ENCODE assay signal across 27 cellular contexts in the genomic region with DNA sequence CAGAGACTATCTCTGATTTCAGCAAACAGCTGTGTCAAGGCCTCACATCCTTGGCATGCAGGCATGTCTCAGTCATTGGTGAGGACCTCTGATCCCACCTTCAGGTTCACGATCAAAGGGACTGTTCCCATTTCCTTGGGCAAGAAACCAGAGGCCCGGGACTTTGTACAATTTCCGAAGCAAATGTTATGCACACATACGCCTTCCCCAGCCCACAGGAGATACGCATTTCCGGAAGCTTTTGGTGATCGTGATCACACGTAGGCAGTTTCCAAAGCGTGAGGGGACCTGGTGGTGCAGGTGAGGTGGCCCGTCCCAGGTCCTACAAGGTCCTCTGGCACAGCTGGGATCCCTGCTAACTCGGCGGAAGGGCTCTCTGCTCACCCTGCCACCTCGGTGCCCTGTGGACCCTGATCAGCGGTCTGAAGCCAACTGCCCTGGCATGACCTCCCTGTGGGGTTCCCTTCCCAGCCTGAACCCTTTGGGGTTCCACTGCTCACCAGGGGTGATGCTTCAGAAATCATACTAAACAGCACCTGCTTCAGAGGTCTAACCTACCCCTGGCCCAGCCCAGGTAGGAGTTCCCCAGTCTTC.
"Had no signal": no experiment of that assay in that cellular context is flagged by ENCODE, and none has a peak within 500 bp of the region (broad histone marks: within the 10 kb centered on the region; RNA-seq: fewer than 3 reads in every experiment).

No MANE protein-coding gene starts in this region.

- H3K9me3 ChIP-seq: ascending aorta, body of pancreas, MG63, Peyer's patch had no signal

- H3K4me3 ChIP-seq: ascending aorta, body of pancreas, MG63, Peyer's patch, SK-N-MC had no signal

- H3K36me3 ChIP-seq: ascending aorta, MG63, Peyer's patch had no signal

- H3K9me3 Mint-ChIP-seq: activated CD8-positive, alpha-beta T cell treated with anti-CD3 and anti-CD28 coated beads for 36 hours; activated naive CD4-positive, alpha-beta T cell treated with anti-CD3 and anti-CD28 coated beads, Interleukin-2, amount 50 U/mL, for 72 hours; activated naive CD8-positive, alpha-beta T cell treated with anti-CD3 and anti-CD28 coated beads, Interleukin-2, amount 50 U/mL, for 24 hours; activated T-helper 1 cell treated with anti-CD3 and anti-CD28 coated beads, Interleukin-12 subunit alpha, Interleukin-12 subunit beta, Interleukin-2, Interleukin-4 antibody, amounts not matched to agents 30 ng/mL and 10 ng/mL and 1 ng/mL, durations not matched to agents 14 hours and 24 hours and 36 hours; T-cell had no signal

- FAIRE-seq: bronchial epithelial cell, TTC549 had no signal

- H3K4me1 ChIP-seq: ascending aorta had no signal

- H3K27ac ChIP-seq: ascending aorta, body of pancreas, Peyer's patch, SK-N-MC, VCaP had no signal

- H3K4me3 Mint-ChIP-seq: activated CD8-positive, alpha-beta T cell treated with anti-CD3 and anti-CD28 coated beads for 36 hours; activated naive CD8-positive, alpha-beta T cell treated with anti-CD3 and anti-CD28 coated beads, Interleukin-2, amount 50 U/mL, for 24 hours; activated T-helper 1 cell treated with anti-CD3 and anti-CD28 coated beads, Interleukin-12 subunit alpha, Interleukin-12 subunit beta, Interleukin-2, Interleukin-4 antibody, amounts not matched to agents 30 ng/mL and 10 ng/mL and 1 ng/mL, durations not matched to agents 14 hours and 24 hours and 36 hours; T-cell had no signal

- DNase-seq: activated CD4-positive, alpha-beta T cell treated with anti-CD3 and anti-CD28 coated beads, Interleukin-2, amount 50 U/mL, for 1 hour; activated CD4-positive, CD25-positive, alpha-beta regulatory T cell; activated CD8-positive, alpha-beta memory T cell treated with anti-CD3 and anti-CD28 coated beads, Interleukin-2, amount 50 U/mL, for 4 hours; activated CD8-positive, alpha-beta T cell treated with anti-CD3 and anti-CD28 coated beads for 36 hours; activated effector memory CD4-positive, alpha-beta T cell treated with Interleukin-2 at 50 U/mL for 16 hours; activated naive CD4-positive, alpha-beta T cell; activated naive CD8-positive, alpha-beta T cell treated with anti-CD3 and anti-CD28 coated beads, Interleukin-2, amount 50 U/mL, for 24 hours; amniotic stem cell; body of pancreas; central memory CD4-positive, alpha-beta T cell; MG63; NCI-H1105; NCI-H1694 treated with DMSO at 0.1 percent for 48 hours; NCI-H2029 treated with DMSO at 0.1 percent for 48 hours; NCI-H510A treated with DMSO at 0.1 percent for 48 hours; NK-92 treated with Interleukin-12 subunit alpha and Interleukin-12 subunit beta, amount 100 ng/mL, for 24 hours; Peyer's patch; SIG-M5; T-cell; T-helper 2 cell had no signal

- H3K27me3 Mint-ChIP-seq: activated CD8-positive, alpha-beta T cell treated with anti-CD3 and anti-CD28 coated beads for 36 hours; activated naive CD8-positive, alpha-beta T cell treated with anti-CD3 and anti-CD28 coated beads, Interleukin-2, amount 50 U/mL, for 24 hours; T-cell had no signal

- ATAC-seq: activated CD8-positive, alpha-beta T cell treated with anti-CD3 and anti-CD28 coated beads for 36 hours; activated naive CD4-positive, alpha-beta T cell treated with anti-CD3 and anti-CD28 coated beads, Interleukin-2, amount 50 U/mL, for 72 hours; activated naive CD8-positive, alpha-beta T cell treated with anti-CD3 and anti-CD28 coated beads, Interleukin-2, amount 50 U/mL, for 24 hours; body of pancreas; T-cell had no signal

- H3K27ac Mint-ChIP-seq: activated CD8-positive, alpha-beta T cell treated with anti-CD3 and anti-CD28 coated beads for 36 hours; activated naive CD4-positive, alpha-beta T cell treated with anti-CD3 and anti-CD28 coated beads, Interleukin-2, amount 50 U/mL, for 72 hours; activated naive CD8-positive, alpha-beta T cell treated with anti-CD3 and anti-CD28 coated beads, Interleukin-2, amount 50 U/mL, for 24 hours; activated T-helper 1 cell treated with anti-CD3 and anti-CD28 coated beads, Interleukin-12 subunit alpha, Interleukin-12 subunit beta, Interleukin-2, Interleukin-4 antibody, amounts not matched to agents 30 ng/mL and 10 ng/mL and 1 ng/mL, durations not matched to agents 14 hours and 24 hours and 36 hours; T-cell had no signal

- H3K36me3 Mint-ChIP-seq: activated naive CD4-positive, alpha-beta T cell treated with anti-CD3 and anti-CD28 coated beads, Interleukin-2, amount 50 U/mL, for 72 hours; T-cell had no signal

- H3K4me1 Mint-ChIP-seq: activated naive CD8-positive, alpha-beta T cell treated with anti-CD3 and anti-CD28 coated beads, Interleukin-2, amount 50 U/mL, for 24 hours; T-cell had no signal

- H3K27me3 ChIP-seq: ascending aorta, body of pancreas, MG63, Peyer's patch had no signal
